In the genomic region with DNA sequence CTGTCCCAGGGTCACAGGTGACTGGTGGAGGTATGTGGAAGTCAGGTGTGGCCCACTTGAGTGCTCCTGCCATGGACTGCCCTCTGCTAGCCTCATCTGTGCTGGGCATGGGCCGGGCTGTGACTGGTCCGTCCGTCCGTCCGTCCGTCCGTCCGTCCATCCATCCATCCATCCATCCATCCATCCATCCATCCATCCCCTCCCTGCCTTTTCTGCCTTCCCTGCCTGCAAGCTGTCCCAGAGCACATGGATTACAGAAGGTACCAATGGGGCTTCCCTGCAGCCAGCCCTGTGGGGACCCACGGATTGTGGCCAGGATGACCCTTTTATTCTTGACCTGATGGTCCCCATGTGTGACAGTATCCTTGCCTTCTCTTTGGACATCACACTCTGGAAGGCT, we compare ENCODE assay signal across 17 cellular contexts.
"Had no signal": no experiment of that assay in that cellular context is flagged by ENCODE, and none has a peak within 500 bp of the region (broad histone marks: within the 10 kb centered on the region; RNA-seq: fewer than 3 reads in every experiment).

No MANE protein-coding gene starts in this region.

- H3K36me3 ChIP-seq: colonic mucosa, esophagus squamous epithelium, gastrocnemius medialis, prostate gland, upper lobe of left lung had no signal

- DNase-seq: activated CD8-positive, alpha-beta memory T cell treated with anti-CD3 and anti-CD28 coated beads, Interleukin-2, amount 50 U/mL, for 4 hours; activated naive CD4-positive, alpha-beta T cell treated with anti-CD3 and anti-CD28 coated beads for 36 hours; activated naive CD8-positive, alpha-beta T cell treated with anti-CD3 and anti-CD28 coated beads, Interleukin-2, amount 10 ng/mL, durations not matched to agents 7 days and 5 days; activated T-cell treated with anti-CD3 and anti-CD28 coated beads, Interleukin-2, amount 50 U/mL, for 4 hours; amygdala; colonic mucosa; effector memory CD8-positive, alpha-beta T cell; esophagus squamous epithelium; gastrocnemius medialis; hippocampal formation; left ventricle myocardium superior; mucosa of descending colon; stimulated activated CD4-positive, alpha-beta T cell treated with anti-CD3 and anti-CD28 coated beads, Interleukin-4, amount 100 ng/mL, for 24 hours; stimulated activated naive CD8-positive, alpha-beta T cell treated with anti-CD3 and anti-CD28 coated beads, Interleukin-15, Interleukin-2, amounts not matched to agents 100 U/mL and 50 U/mL, for 24 hours; upper lobe of left lung had no signal

- H3K9me3 ChIP-seq: colonic mucosa, esophagus squamous epithelium, gastrocnemius medialis, mucosa of descending colon, prostate gland, upper lobe of left lung had no signal

- H3K4me3 ChIP-seq: colonic mucosa, dorsolateral prefrontal cortex, esophagus squamous epithelium, gastrocnemius medialis, mucosa of descending colon, prostate gland, upper lobe of left lung had no signal

- H3K27ac ChIP-seq: colonic mucosa, dorsolateral prefrontal cortex, esophagus squamous epithelium, gastrocnemius medialis, prostate gland, upper lobe of left lung had no signal

- ATAC-seq: activated T-cell treated with anti-CD3 and anti-CD28 coated beads, Interleukin-2, amount 50 U/mL, for 4 hours; effector memory CD8-positive, alpha-beta T cell; gastrocnemius medialis; left ventricle myocardium superior; mucosa of descending colon; stimulated activated naive CD8-positive, alpha-beta T cell treated with anti-CD3 and anti-CD28 coated beads, Interleukin-15, Interleukin-2, amounts not matched to agents 100 U/mL and 50 U/mL, for 24 hours had no signal

- H3K27me3 ChIP-seq: colonic mucosa, esophagus squamous epithelium, gastrocnemius medialis, upper lobe of left lung had no signal

- H3K4me1 ChIP-seq: colonic mucosa, gastrocnemius medialis, prostate gland, upper lobe of left lung had no signal
